Comparison of ENCODE assay signal across 8 cellular contexts in genomic region chr5:63963080-63963735, GRCh38. TPM values are rescaled to one million over a fixed set of nuclear protein-coding genes. Genes with fewer than 3 reads are reported as not detected.
DNase-seq lines count a peak whose midpoint lies in the region; ATAC-seq and TF ChIP-seq lines count a peak whose summit lies in the region.

No MANE protein-coding gene starts in this region.

- H3K36me3 ChIP-seq in adipocyte (ENCODE audit: control insufficient read depth, insufficient read depth, low read length, severe bottlenecking) = no peaks in the 10 kb centered on the region

- H3K4me1 ChIP-seq in adipocyte (ENCODE audit: control insufficient read depth, insufficient read depth, low read length) = no peaks in the 10 kb centered on the region

- no peak overlapping the region for H3K27ac Mint-ChIP-seq in type B pancreatic cell

- ATAC-seq in GM18870 (IDR thresholded peaks at IDR 0.05; ENCODE audit: unreplicated experiment) (peak; percentile 66), HG03159 (IDR thresholded peaks at IDR 0.05; ENCODE audit: unreplicated experiment) (peak; percentile 90)

- H3K27me3 ChIP-seq in adipocyte (replicated peaks; ENCODE audit: control insufficient read depth, insufficient read depth, low read length) = peaks cover 45% of the 10 kb centered on the region

- peak overlapping the region; percentile 58 for H3K4me3 Mint-ChIP-seq in type B pancreatic cell

- H3K4me1 Mint-ChIP-seq in type B pancreatic cell (ENCODE audit: unreplicated experiment) = peaks cover 4% of the 10 kb centered on the region

- H3K9ac ChIP-seq in adipocyte (ENCODE audit: low read length) = no peak overlapping the region

- H3K9me3 ChIP-seq in adipocyte (ENCODE audit: control insufficient read depth, low read length) = no peaks in the 10 kb centered on the region

- H3K36me3 Mint-ChIP-seq in type B pancreatic cell = no peaks in the 10 kb centered on the region

- H3K4me3 ChIP-seq in adipocyte (ENCODE audit: low read length) = no peak overlapping the region

- H3K27me3 Mint-ChIP-seq in type B pancreatic cell = peaks cover 50% of the 10 kb centered on the region

- no peaks in the 10 kb centered on the region for H3K9me3 Mint-ChIP-seq in type B pancreatic cell

- DNase-seq in DMS 273 treated with DMSO at 0.1 percent for 48 hours (lab: John Stamatoyannopoulos, UW) = peak; percentile 50
- peak; percentile 78 to 82 for DNase-seq in NCI-H446 (lab: John Stamatoyannopoulos, UW)
- peak; percentile 77 for DNase-seq in adipocyte (ENCODE audit: low read depth)
- peak; percentile 77 for DNase-seq in iPS-NIHi11 (ENCODE audit: low spot score)
- DNase-seq in type B pancreatic cell (ENCODE audit: extremely low spot score, unreplicated experiment) = no peak
- no peak for DNase-seq in GF-D8 (lab: John Stamatoyannopoulos, UW)

- peak; percentile 86 for TF ChIP-seq CTCF in type B pancreatic cell (conservative IDR thresholded peaks at IDR 0.05)

RNA-seq across cellular contexts. Expression of gene HTR1A, which starts 1.0 kb away (rescaled TPM):
- 0.90 and 1.1 TPM in 2 replicates for total RNA-seq in type B pancreatic cell (ENCODE audit: low replicate concordance)

Comparison
In these comparisons a context has a peak if more than half of its experiments do, and no peak if none do; other contexts are left out.
1. DNase-seq: peak in DMS 273 treated with DMSO at 0.1 percent for 48 hours (single experiment), NCI-H446 (2 of 2), adipocyte (single experiment) and iPS-NIHi11 (single experiment); none in type B pancreatic cell (single experiment) and GF-D8 (single experiment).